ENCODE assay signal across 8 cellular contexts in genomic region chr19:34838248-34838647, GRCh38.
A peak's percentile ranks its signal among the peaks of the same experiment; 100 is the strongest.
DNase-seq lines count a peak whose midpoint lies in the region; ATAC-seq and TF ChIP-seq lines count a peak whose summit lies in the region.

No MANE protein-coding gene starts in this region.

- DNase-seq in SK-N-SH, result peak; percentile 69
- DNase-seq in SK-MEL-5 (ENCODE audit: low read depth, low spot score), result peak; percentile 33
- DNase-seq in left ventricle myocardium superior, result no peak
- DNase-seq in stimulated activated naive B cell treated with anti-CD40 and anti-IgM and Interleukin-4, amounts not matched to agents 10 μg/mL and 1 μg/mL and 100 μg/mL, for 72 hours, result no peak

- H3K9me3 Mint-ChIP-seq in stimulated activated naive B cell treated with anti-CD40 and anti-IgM and Interleukin-4, amounts not matched to agents 10 μg/mL and 1 μg/mL and 100 μg/mL, for 72 hours, result no peaks in the 10 kb centered on the region

- no peak overlapping the region for H3K27ac Mint-ChIP-seq in stimulated activated naive B cell treated with anti-CD40 and anti-IgM and Interleukin-4, amounts not matched to agents 10 μg/mL and 1 μg/mL and 100 μg/mL, for 72 hours

- no peak overlapping the region for H2AFZ ChIP-seq in SK-N-SH (ENCODE audit: low read depth)

- H3K36me3 Mint-ChIP-seq in stimulated activated naive B cell treated with anti-CD40 and anti-IgM and Interleukin-4, amounts not matched to agents 10 μg/mL and 1 μg/mL and 100 μg/mL, for 72 hours, result peaks cover 0 to 5% of the 10 kb centered on the region in 2 donors

- no peaks in the 10 kb centered on the region for H3K9me2 ChIP-seq in SK-N-SH

- POLR2A ChIA-PET in SK-N-SH (lab: Yijun Ruan, JAX), result interaction anchor here (1.1 to 1.7 kb wide), 2 partner anchors 103 to 125 kb away, joined by 3 read pairs; partner anchors contain the start of gene ZNF792

- no peaks in the 10 kb centered on the region for H3K36me3 ChIP-seq in SK-N-SH (replicated peaks in 1 of 2; ENCODE audit: control insufficient read depth in 1 of 2, insufficient read depth in 2 of 2, low read length in 1 of 2)

- peak overlapping the region in 1 of 2 experiments; percentile 98; a peak in 2 of 4 replicates for H3K27ac ChIP-seq in SK-N-SH (ENCODE audit: low read depth in 2 of 2, low read length in 1 of 2)

- no peaks in the 10 kb centered on the region for H4K20me1 ChIP-seq in SK-N-SH (ENCODE audit: insufficient read depth)

- no peaks in the 10 kb centered on the region for H3F3A ChIP-seq in SK-N-SH (replicated peaks; ENCODE audit: insufficient read depth)

- ATAC-seq in SK-N-SH treated with all-trans-retinoic acid at 6 μM for 48 hours (no peak), left ventricle myocardium superior (peak; percentile 54), GM18517 (IDR thresholded peaks at IDR 0.05; ENCODE audit: unreplicated experiment) (no peak), HG03457 (IDR thresholded peaks at IDR 0.05; ENCODE audit: unreplicated experiment) (no peak), GM19463 (IDR thresholded peaks at IDR 0.05; ENCODE audit: unreplicated experiment) (no peak)
- peak; percentile 5 to 14 for ATAC-seq in stimulated activated naive B cell treated with anti-CD40 and anti-IgM and Interleukin-4, amounts not matched to agents 10 μg/mL and 1 μg/mL and 100 μg/mL, for 72 hours (replicated peaks)

- CTCF ChIA-PET in SK-N-SH (lab: Yijun Ruan, JAX), result interaction anchor here (0.7 to 1.9 kb wide), 20 partner anchors 10 to 297 kb away, joined by 3 to 12 read pairs (median 3); partner anchors contain the start of genes LGI4 and ZNF30

- peaks cover 9 to 11% of the 10 kb centered on the region in 2 donors for H3K4me1 Mint-ChIP-seq in stimulated activated naive B cell treated with anti-CD40 and anti-IgM and Interleukin-4, amounts not matched to agents 10 μg/mL and 1 μg/mL and 100 μg/mL, for 72 hours

- peak overlapping the region in 1 of 2 donors; percentile 48 for H3K4me3 Mint-ChIP-seq in stimulated activated naive B cell treated with anti-CD40 and anti-IgM and Interleukin-4, amounts not matched to agents 10 μg/mL and 1 μg/mL and 100 μg/mL, for 72 hours

- H3K27me3 Mint-ChIP-seq in stimulated activated naive B cell treated with anti-CD40 and anti-IgM and Interleukin-4, amounts not matched to agents 10 μg/mL and 1 μg/mL and 100 μg/mL, for 72 hours, result peaks cover 31 to 47% of the 10 kb centered on the region in 2 donors

- H3K9ac ChIP-seq in SK-N-SH, result no peak overlapping the region

- H3K27me3 ChIP-seq in SK-N-SH (ENCODE audit: insufficient read depth), result no peaks in the 10 kb centered on the region

- TF ChIP-seq RAD21 in SK-N-SH (IDR thresholded peaks at IDR 0.05; ENCODE audit: low read length), result peak; percentile 70

- TF ChIP-seq CTCF in SK-N-SH (IDR thresholded peaks at IDR 0.05), result no peak

- peaks cover 0 to 35% of the 10 kb centered on the region in 2 experiments; a peak in 2 of 4 replicates for H3K4me1 ChIP-seq in SK-N-SH (ENCODE audit: control insufficient read depth in 1 of 2, insufficient read depth in 2 of 2, low read depth in 1 of 2, low read length in 1 of 2)

- TF ChIP-seq EP300 in SK-N-SH (IDR thresholded peaks at IDR 0.05; ENCODE audit: borderline replicate concordance in 1 of 2, low read depth in 1 of 2, low read length in 1 of 2), result no peak

- no peaks in the 10 kb centered on the region for H3K79me2 ChIP-seq in SK-N-SH (ENCODE audit: insufficient read depth)

- in situ Hi-C loops in SK-MEL-5 (cut with HindIII; ENCODE audit: low pct_unique_long_range_greater_than_20kb, low sequenced_read_pairs), result no loop called here

- intact Hi-C loops in left ventricle myocardium superior (cut with micrococcal nuclease), result no loop called here

- no peak overlapping the region; a peak in 1 of 4 replicates for H3K4me3 ChIP-seq in SK-N-SH (ENCODE audit: low read depth in 2 of 2, low read length in 1 of 2)

- H3K9me3 ChIP-seq in SK-N-SH, result no peaks in the 10 kb centered on the region

- 36% methylated on average over 6 of the region's 6 CpGs for whole genome bisulfite sequencing in SK-N-SH (ENCODE audit: low lambda C conversion rate)

- no peak overlapping the region for H3K4me2 ChIP-seq in SK-N-SH

TF ChIP-seq in SK-N-SH, 30 proteins besides CTCF, POLR2A, EP300 and RAD21 (continues in another document):
- no peak for TF ChIP-seq ZBTB33 (IDR thresholded peaks at IDR 0.05; ENCODE audit: borderline replicate concordance, low read depth)
- TF ChIP-seq, protein P1, sequence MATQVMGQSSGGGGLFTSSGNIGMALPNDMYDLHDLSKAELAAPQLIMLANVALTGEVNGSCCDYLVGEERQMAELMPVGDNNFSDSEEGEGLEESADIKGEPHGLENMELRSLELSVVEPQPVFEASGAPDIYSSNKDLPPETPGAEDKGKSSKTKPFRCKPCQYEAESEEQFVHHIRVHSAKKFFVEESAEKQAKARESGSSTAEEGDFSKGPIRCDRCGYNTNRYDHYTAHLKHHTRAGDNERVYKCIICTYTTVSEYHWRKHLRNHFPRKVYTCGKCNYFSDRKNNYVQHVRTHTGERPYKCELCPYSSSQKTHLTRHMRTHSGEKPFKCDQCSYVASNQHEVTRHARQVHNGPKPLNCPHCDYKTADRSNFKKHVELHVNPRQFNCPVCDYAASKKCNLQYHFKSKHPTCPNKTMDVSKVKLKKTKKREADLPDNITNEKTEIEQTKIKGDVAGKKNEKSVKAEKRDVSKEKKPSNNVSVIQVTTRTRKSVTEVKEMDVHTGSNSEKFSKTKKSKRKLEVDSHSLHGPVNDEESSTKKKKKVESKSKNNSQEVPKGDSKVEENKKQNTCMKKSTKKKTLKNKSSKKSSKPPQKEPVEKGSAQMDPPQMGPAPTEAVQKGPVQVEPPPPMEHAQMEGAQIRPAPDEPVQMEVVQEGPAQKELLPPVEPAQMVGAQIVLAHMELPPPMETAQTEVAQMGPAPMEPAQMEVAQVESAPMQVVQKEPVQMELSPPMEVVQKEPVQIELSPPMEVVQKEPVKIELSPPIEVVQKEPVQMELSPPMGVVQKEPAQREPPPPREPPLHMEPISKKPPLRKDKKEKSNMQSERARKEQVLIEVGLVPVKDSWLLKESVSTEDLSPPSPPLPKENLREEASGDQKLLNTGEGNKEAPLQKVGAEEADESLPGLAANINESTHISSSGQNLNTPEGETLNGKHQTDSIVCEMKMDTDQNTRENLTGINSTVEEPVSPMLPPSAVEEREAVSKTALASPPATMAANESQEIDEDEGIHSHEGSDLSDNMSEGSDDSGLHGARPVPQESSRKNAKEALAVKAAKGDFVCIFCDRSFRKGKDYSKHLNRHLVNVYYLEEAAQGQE (IDR thresholded peaks at IDR 0.05; ENCODE audit: low read depth, low read length), result no peak

TF ChIP-seq in SK-N-SH treated with all-trans-retinoic acid at 6 μM for 48 hours, 23 proteins besides CTCF, POLR2A, EP300 and RAD21:
- TF ChIP-seq ZFP30 (CRISPR knock-in tag; IDR thresholded peaks at IDR 0.05) (no peak), CSDC2 (CRISPR knock-in tag; IDR thresholded peaks at IDR 0.05) (no peak), TSHZ2 (CRISPR knock-in tag; IDR thresholded peaks at IDR 0.05) (no peak), GLIS3 (CRISPR knock-in tag; IDR thresholded peaks at IDR 0.05) (no peak)

Comparison
In these comparisons a context has a peak if more than half of its experiments do, and no peak if none do; other contexts are left out.
1. DNase-seq: peak in SK-N-SH (single experiment) and SK-MEL-5 (single experiment); none in left ventricle myocardium superior (single experiment) and stimulated activated naive B cell treated with anti-CD40 and anti-IgM and Interleukin-4, amounts not matched to agents 10 μg/mL and 1 μg/mL and 100 μg/mL, for 72 hours (single experiment).
2. ATAC-seq: peak in left ventricle myocardium superior (single experiment) and stimulated activated naive B cell treated with anti-CD40 and anti-IgM and Interleukin-4, amounts not matched to agents 10 μg/mL and 1 μg/mL and 100 μg/mL, for 72 hours (2 of 2); none in SK-N-SH treated with all-trans-retinoic acid at 6 μM for 48 hours (single experiment), GM18517 (single experiment), HG03457 (single experiment) and GM19463 (single experiment).